ENCODE assay signal across 8 cellular contexts in the genomic region with DNA sequence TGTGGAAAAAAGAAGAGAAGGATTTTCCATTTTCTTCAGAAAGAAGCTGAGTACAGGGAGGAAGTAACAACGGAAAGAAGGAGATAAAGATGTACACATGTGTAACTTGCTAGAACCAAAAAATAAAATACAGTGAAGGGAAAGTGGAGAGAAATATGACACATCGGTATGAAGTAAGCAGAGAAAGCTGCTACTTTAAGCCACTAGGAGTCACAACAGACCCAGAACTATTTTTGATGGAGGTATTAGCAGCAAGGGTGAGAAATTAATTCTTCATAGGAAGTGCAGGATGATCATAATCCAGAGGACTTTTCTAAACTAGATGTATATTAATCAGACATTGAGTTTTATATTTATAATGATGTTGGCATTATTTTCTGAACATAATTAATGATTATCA.
DNase-seq lines count a peak whose midpoint lies in the region; ATAC-seq, FAIRE-seq and TF ChIP-seq lines count a peak whose summit lies in the region.

No MANE protein-coding gene starts in this region.

- no peaks in the 10 kb centered on the region for H3K4me1 ChIP-seq in gastrocnemius medialis

- H3K36me3 ChIP-seq in gastrocnemius medialis, result no peaks in the 10 kb centered on the region

- DNase-seq in EL (peak; percentile 2), gastrocnemius medialis (no peak), mesenteric fat pad (ENCODE audit: low spot score) (no peak), amygdala (lab: John Stamatoyannopoulos, UW) (no peak)

- ATAC-seq in GM19463 (IDR thresholded peaks at IDR 0.05; ENCODE audit: unreplicated experiment) (peak; percentile 89), HG03469 (IDR thresholded peaks at IDR 0.05; ENCODE audit: unreplicated experiment) (peak; percentile 89), SK-N-SH treated with all-trans-retinoic acid at 6 μM for 48 hours (peak; percentile 88), gastrocnemius medialis (no peak)

- no peaks in the 10 kb centered on the region for H3K27me3 ChIP-seq in gastrocnemius medialis

- H3K27ac ChIP-seq in gastrocnemius medialis, result no peak overlapping the region

- peak in 2 of 5 experiments; percentile 33 to 38 for TF ChIP-seq CTCF in gastrocnemius medialis (IDR thresholded peaks at IDR 0.05 in 4 of 5, conservative IDR thresholded peaks at IDR 0.05 in 1 of 5)

- TF ChIP-seq POLR2A in gastrocnemius medialis (IDR thresholded peaks at IDR 0.05), result no peak

- intact Hi-C loops in gastrocnemius medialis (cut with DNase I; ENCODE audit: low total_unique reads), result no loop called here

- in situ Hi-C loops in gastrocnemius medialis (cut with MboI; ENCODE audit: low sequenced_read_pairs in 4 of 4), result no loop called here

- peak; percentile 71 for FAIRE-seq in islet of Langerhans (lab: Jason Lieb, UNC)

- H3K4me3 ChIP-seq in gastrocnemius medialis, result no peak overlapping the region

- no peaks in the 10 kb centered on the region for H3K9me3 ChIP-seq in gastrocnemius medialis

TF ChIP-seq in SK-N-SH treated with all-trans-retinoic acid at 6 μM for 48 hours, 23 proteins besides CTCF, POLR2A, EP300 and RAD21:
- TF ChIP-seq SNAI2 (CRISPR knock-in tag; IDR thresholded peaks at IDR 0.05) (no peak), ZFP3 (CRISPR knock-in tag; IDR thresholded peaks at IDR 0.05) (no peak), ISL1 (CRISPR knock-in tag; IDR thresholded peaks at IDR 0.05) (no peak), ESRRG (CRISPR knock-in tag; IDR thresholded peaks at IDR 0.05) (no peak), ARNTL (CRISPR knock-in tag; IDR thresholded peaks at IDR 0.05; ENCODE audit: borderline replicate concordance, low read depth) (no peak), PPARA (CRISPR knock-in tag; IDR thresholded peaks at IDR 0.05; ENCODE audit: borderline replicate concordance) (no peak), ZNF565 (CRISPR knock-in tag; conservative IDR thresholded peaks at IDR 0.05; ENCODE audit: low read depth) (no peak), GLIS3 (CRISPR knock-in tag; IDR thresholded peaks at IDR 0.05) (no peak), ZNF8 (CRISPR knock-in tag; IDR thresholded peaks at IDR 0.05) (no peak), ZFP30 (CRISPR knock-in tag; IDR thresholded peaks at IDR 0.05) (no peak), ZC3H10 (CRISPR knock-in tag; IDR thresholded peaks at IDR 0.05) (no peak), RARB (CRISPR knock-in tag; IDR thresholded peaks at IDR 0.05) (no peak), CSDC2 (CRISPR knock-in tag; IDR thresholded peaks at IDR 0.05) (no peak)
- TF ChIP-seq, protein P1, sequence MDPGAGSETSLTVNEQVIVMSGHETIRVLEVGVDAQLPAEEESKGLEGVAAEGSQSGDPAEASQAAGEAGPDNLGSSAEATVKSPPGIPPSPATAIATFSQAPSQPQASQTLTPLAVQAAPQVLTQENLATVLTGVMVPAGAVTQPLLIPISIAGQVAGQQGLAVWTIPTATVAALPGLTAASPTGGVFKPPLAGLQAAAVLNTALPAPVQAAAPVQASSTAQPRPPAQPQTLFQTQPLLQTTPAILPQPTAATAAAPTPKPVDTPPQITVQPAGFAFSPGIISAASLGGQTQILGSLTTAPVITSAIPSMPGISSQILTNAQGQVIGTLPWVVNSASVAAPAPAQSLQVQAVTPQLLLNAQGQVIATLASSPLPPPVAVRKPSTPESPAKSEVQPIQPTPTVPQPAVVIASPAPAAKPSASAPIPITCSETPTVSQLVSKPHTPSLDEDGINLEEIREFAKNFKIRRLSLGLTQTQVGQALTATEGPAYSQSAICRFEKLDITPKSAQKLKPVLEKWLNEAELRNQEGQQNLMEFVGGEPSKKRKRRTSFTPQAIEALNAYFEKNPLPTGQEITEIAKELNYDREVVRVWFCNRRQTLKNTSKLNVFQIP (CRISPR knock-in tag; IDR thresholded peaks at IDR 0.05; ENCODE audit: borderline replicate concordance, low read depth), result no peak
- TF ChIP-seq, protein P2, sequence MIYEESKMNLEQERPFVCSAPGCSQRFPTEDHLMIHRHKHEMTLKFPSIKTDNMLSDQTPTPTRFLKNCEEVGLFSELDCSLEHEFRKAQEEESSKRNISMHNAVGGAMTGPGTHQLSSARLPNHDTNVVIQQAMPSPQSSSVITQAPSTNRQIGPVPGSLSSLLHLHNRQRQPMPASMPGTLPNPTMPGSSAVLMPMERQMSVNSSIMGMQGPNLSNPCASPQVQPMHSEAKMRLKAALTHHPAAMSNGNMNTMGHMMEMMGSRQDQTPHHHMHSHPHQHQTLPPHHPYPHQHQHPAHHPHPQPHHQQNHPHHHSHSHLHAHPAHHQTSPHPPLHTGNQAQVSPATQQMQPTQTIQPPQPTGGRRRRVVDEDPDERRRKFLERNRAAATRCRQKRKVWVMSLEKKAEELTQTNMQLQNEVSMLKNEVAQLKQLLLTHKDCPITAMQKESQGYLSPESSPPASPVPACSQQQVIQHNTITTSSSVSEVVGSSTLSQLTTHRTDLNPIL (CRISPR knock-in tag; IDR thresholded peaks at IDR 0.05; ENCODE audit: low read depth), result no peak
- TF ChIP-seq, protein P3, sequence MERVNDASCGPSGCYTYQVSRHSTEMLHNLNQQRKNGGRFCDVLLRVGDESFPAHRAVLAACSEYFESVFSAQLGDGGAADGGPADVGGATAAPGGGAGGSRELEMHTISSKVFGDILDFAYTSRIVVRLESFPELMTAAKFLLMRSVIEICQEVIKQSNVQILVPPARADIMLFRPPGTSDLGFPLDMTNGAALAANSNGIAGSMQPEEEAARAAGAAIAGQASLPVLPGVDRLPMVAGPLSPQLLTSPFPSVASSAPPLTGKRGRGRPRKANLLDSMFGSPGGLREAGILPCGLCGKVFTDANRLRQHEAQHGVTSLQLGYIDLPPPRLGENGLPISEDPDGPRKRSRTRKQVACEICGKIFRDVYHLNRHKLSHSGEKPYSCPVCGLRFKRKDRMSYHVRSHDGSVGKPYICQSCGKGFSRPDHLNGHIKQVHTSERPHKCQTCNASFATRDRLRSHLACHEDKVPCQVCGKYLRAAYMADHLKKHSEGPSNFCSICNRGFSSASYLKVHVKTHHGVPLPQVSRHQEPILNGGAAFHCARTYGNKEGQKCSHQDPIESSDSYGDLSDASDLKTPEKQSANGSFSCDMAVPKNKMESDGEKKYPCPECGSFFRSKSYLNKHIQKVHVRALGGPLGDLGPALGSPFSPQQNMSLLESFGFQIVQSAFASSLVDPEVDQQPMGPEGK (CRISPR knock-in tag; IDR thresholded peaks at IDR 0.05; ENCODE audit: borderline replicate concordance), result no peak
- TF ChIP-seq, protein P4, sequence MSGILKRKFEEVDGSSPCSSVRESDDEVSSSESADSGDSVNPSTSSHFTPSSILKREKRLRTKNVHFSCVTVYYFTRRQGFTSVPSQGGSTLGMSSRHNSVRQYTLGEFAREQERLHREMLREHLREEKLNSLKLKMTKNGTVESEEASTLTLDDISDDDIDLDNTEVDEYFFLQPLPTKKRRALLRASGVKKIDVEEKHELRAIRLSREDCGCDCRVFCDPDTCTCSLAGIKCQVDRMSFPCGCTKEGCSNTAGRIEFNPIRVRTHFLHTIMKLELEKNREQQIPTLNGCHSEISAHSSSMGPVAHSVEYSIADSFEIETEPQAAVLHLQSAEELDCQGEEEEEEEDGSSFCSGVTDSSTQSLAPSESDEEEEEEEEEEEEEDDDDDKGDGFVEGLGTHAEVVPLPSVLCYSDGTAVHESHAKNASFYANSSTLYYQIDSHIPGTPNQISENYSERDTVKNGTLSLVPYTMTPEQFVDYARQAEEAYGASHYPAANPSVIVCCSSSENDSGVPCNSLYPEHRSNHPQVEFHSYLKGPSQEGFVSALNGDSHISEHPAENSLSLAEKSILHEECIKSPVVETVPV (CRISPR knock-in tag; IDR thresholded peaks at IDR 0.05), result no peak

Comparison
In these comparisons a context has a peak if more than half of its experiments do, and no peak if none do; other contexts are left out.
1. ATAC-seq: peak in GM19463 (single experiment), HG03469 (single experiment) and SK-N-SH treated with all-trans-retinoic acid at 6 μM for 48 hours (single experiment); none in gastrocnemius medialis (0 of 2).